In genomic region chr14:21269252-21270046, GRCh38 we compare ENCODE assay signal across 1 cellular context.
TF ChIP-seq lines count a peak whose summit lies in the region.

Gene HNRNPC (minus strand): TSS chr14:21269442. CDS start chr14:21234193, 35,249 bp downstream.

TF ChIP-seq in HepG2, 621 proteins besides CTCF, POLR2A, EP300 and RAD21 (continued from another document and continues in another):
- TF ChIP-seq GLMP (CRISPR knock-in tag; IDR thresholded peaks at IDR 0.05; ENCODE audit: borderline replicate concordance) (no peak), MIER2 (CRISPR knock-in tag; IDR thresholded peaks at IDR 0.05) (peak; percentile 36; the same call in 1 of the 2 replicates), SRSF1 (optimal IDR thresholded peaks at IDR 0.05; ENCODE audit: low read depth, low read length) (peak; percentile 85), SP5 (CRISPR knock-in tag; IDR thresholded peaks at IDR 0.05; ENCODE audit: borderline replicate concordance, low read depth) (0 out of 2 replicates have a peak, but pooled peaks have one; percentile 17), ZNF441 (CRISPR knock-in tag; IDR thresholded peaks at IDR 0.05; ENCODE audit: borderline replicate concordance) (peak; percentile 71), NCOA2 (CRISPR knock-in tag; IDR thresholded peaks at IDR 0.05) (no peak), TMF1 (CRISPR knock-in tag; IDR thresholded peaks at IDR 0.05; ENCODE audit: low read depth) (peak; percentile 80; the same call in 1 of the 2 replicates), RERE (CRISPR knock-in tag; IDR thresholded peaks at IDR 0.05; ENCODE audit: low read depth) (no peak), ZNF101 (CRISPR knock-in tag; IDR thresholded peaks at IDR 0.05; ENCODE audit: borderline replicate concordance, low read depth) (0 out of 2 replicates have a peak, but pooled peaks have one; percentile 71), KDM6A (CRISPR knock-in tag; IDR thresholded peaks at IDR 0.05; ENCODE audit: low read depth) (no peak), ZNF639 (CRISPR knock-in tag; conservative IDR thresholded peaks at IDR 0.05) (peak; percentile 80; the same call in 1 of the 2 replicates), ARID4A (CRISPR knock-in tag; IDR thresholded peaks at IDR 0.05; ENCODE audit: borderline replicate concordance) (peak; percentile 85), ZNF678 (CRISPR knock-in tag; IDR thresholded peaks at IDR 0.05) (no peak), PRMT3 (CRISPR knock-in tag; IDR thresholded peaks at IDR 0.05; ENCODE audit: borderline replicate concordance, low read depth) (no peak), NFATC3 (CRISPR knock-in tag; IDR thresholded peaks at IDR 0.05) (peak; percentile 89; the same call in 1 of the 2 replicates), ZNF3 (CRISPR knock-in tag; IDR thresholded peaks at IDR 0.05) (peak; percentile 58; the same call in 1 of the 2 replicates), ZNF367 (CRISPR knock-in tag; IDR thresholded peaks at IDR 0.05; ENCODE audit: borderline replicate concordance) (peak; percentile 76; the same call in 1 of the 2 replicates), MXD3 (CRISPR knock-in tag; IDR thresholded peaks at IDR 0.05) (peak; percentile 93; the same call in 1 of the 2 replicates), ZFP37 (CRISPR knock-in tag; IDR thresholded peaks at IDR 0.05; ENCODE audit: borderline replicate concordance) (peak; percentile 84; the same call in 1 of the 2 replicates), NFIB (CRISPR knock-in tag; IDR thresholded peaks at IDR 0.05; ENCODE audit: borderline replicate concordance) (no peak), ZFAT (CRISPR knock-in tag; conservative IDR thresholded peaks at IDR 0.05) (no peak), GATAD2A (CRISPR knock-in tag; IDR thresholded peaks at IDR 0.05) (peak; percentile 6; the same call in 1 of the 2 replicates), GTF3A (CRISPR knock-in tag; conservative IDR thresholded peaks at IDR 0.05) (no peak), ZNF619 (CRISPR knock-in tag; IDR thresholded peaks at IDR 0.05) (no peak), ARID2 (CRISPR knock-in tag; IDR thresholded peaks at IDR 0.05; ENCODE audit: borderline replicate concordance) (peak; percentile 98), PHF21A (CRISPR knock-in tag; IDR thresholded peaks at IDR 0.05) (peak; percentile 97), ZXDC (CRISPR knock-in tag; IDR thresholded peaks at IDR 0.05) (no peak), ZFP41 (CRISPR knock-in tag; IDR thresholded peaks at IDR 0.05; ENCODE audit: borderline replicate concordance) (no peak; the same call in 1 of the 2 replicates), ZNF24 (IDR thresholded peaks at IDR 0.05) (0 out of 2 replicates have a peak, but pooled peaks have one; percentile 75), ZNF580 (CRISPR knock-in tag; IDR thresholded peaks at IDR 0.05; ENCODE audit: borderline replicate concordance, low read depth) (peak; percentile 63; the same call in 1 of the 2 replicates), ELF4 (CRISPR knock-in tag; IDR thresholded peaks at IDR 0.05; ENCODE audit: borderline replicate concordance) (peak; percentile 92), SALL2 (CRISPR knock-in tag; IDR thresholded peaks at IDR 0.05) (peak; percentile 70), ZBTB39 (CRISPR knock-in tag; IDR thresholded peaks at IDR 0.05) (no peak), KAT2B (IDR thresholded peaks at IDR 0.05; ENCODE audit: borderline replicate concordance, low read depth, low read length) (no peak), FOSL1 (CRISPR knock-in tag; IDR thresholded peaks at IDR 0.05; ENCODE audit: borderline replicate concordance) (no peak), CHD2 (IDR thresholded peaks at IDR 0.05; ENCODE audit: low read depth, low read length) (peak; percentile 84), MLX (CRISPR knock-in tag; IDR thresholded peaks at IDR 0.05) (peak; percentile 35; the same call in 1 of the 2 replicates), NONO (IDR thresholded peaks at IDR 0.05) (no peak; the same call in 1 of the 2 replicates), NONO (CRISPR knock-in tag; conservative IDR thresholded peaks at IDR 0.05) (peak; percentile 61), NFKB2 (CRISPR knock-in tag; IDR thresholded peaks at IDR 0.05; ENCODE audit: borderline replicate concordance) (peak; percentile 96), HDAC6 (IDR thresholded peaks at IDR 0.05; ENCODE audit: low read depth, low read length) (peak; percentile 31; the same call in 1 of the 2 replicates), ZNF550 (CRISPR knock-in tag; IDR thresholded peaks at IDR 0.05; ENCODE audit: borderline replicate concordance) (no peak), ZNF337 (CRISPR knock-in tag; IDR thresholded peaks at IDR 0.05; ENCODE audit: borderline replicate concordance, low read depth) (0 out of 2 replicates have a peak, but pooled peaks have one; percentile 53), SKI (IDR thresholded peaks at IDR 0.05; ENCODE audit: partially characterized antibody) (peak; percentile 16), HOXA3 (CRISPR knock-in tag; IDR thresholded peaks at IDR 0.05) (peak; percentile 85), ZSCAN9 (CRISPR knock-in tag; IDR thresholded peaks at IDR 0.05; ENCODE audit: borderline replicate concordance) (peak; percentile 68)
